In genomic region chr1:40337448-40337847, GRCh38 we compare ENCODE assay signal across 25 cellular contexts. TPM values are rescaled to one million over a fixed set of nuclear protein-coding genes. Genes with fewer than 3 reads are reported as not detected.
DNase-seq lines count a peak whose midpoint lies in the region; ATAC-seq, FAIRE-seq and TF ChIP-seq lines count a peak whose summit lies in the region.
"Had no signal": no experiment of that assay in that cellular context is flagged by ENCODE, and none has a peak within 500 bp of the region (broad histone marks: within the 10 kb centered on the region; RNA-seq: fewer than 3 reads in every experiment).

No MANE protein-coding gene starts in this region.

- H3K27ac ChIP-seq in colonic mucosa (no peak overlapping the region), small intestine (ENCODE audit: low read depth in 1 of 2, low read length in 1 of 2) (no peak overlapping the region), foreskin keratinocyte (no peak overlapping the region)
- H3K27ac ChIP-seq: BLaER1 had no signal

- H3K27me3 ChIP-seq in colonic mucosa (no peaks in the 10 kb centered on the region), small intestine (ENCODE audit: control insufficient read depth in 2 of 2, insufficient read depth in 2 of 2, low read length in 2 of 2) (no peaks in the 10 kb centered on the region), foreskin keratinocyte (peaks cover 7% of the 10 kb centered on the region)
- H3K27me3 ChIP-seq: BE2C, BLaER1 had no signal

- no peak for TF ChIP-seq CTCF in colonic mucosa (IDR thresholded peaks at IDR 0.05)
- no peak for TF ChIP-seq CTCF in foreskin keratinocyte (conservative IDR thresholded peaks at IDR 0.05)

- H3K9me3 ChIP-seq in colonic mucosa: no peaks in the 10 kb centered on the region
- no peaks in the 10 kb centered on the region for H3K9me3 ChIP-seq in small intestine (ENCODE audit: control insufficient read depth, low read depth)
- H3K9me3 ChIP-seq: BE2C had no signal

- FAIRE-seq in small intestine (lab: Jason Lieb, UNC): no peak
- FAIRE-seq: A204.1, GM12878, GM12892, GM18507 had no signal

- intact Hi-C loops in colonic mucosa (cut with DNase I) (no loop called here), left colon (cut with DNase I, micrococcal nuclease) (loop anchor here in 1 of 2 donors (5.0 kb wide), 1 partner anchor 190 kb away; no protein-coding TSS in a partner anchor)

- WGBS in small intestine, 3 donors: 12 to 56% (median 44%) methylated on average over 8 of the region's 8 CpGs

- no peaks in the 10 kb centered on the region for H3K36me3 ChIP-seq in colonic mucosa
- H3K36me3 ChIP-seq in small intestine (ENCODE audit: control insufficient read depth in 2 of 2, insufficient read depth in 2 of 2, low read length in 2 of 2): no peaks in the 10 kb centered on the region
- H3K36me3 ChIP-seq: BE2C, BLaER1 had no signal

- no peak overlapping the region for H3K9ac ChIP-seq in colonic mucosa (ENCODE audit: low read depth in 2 of 2, low read length in 2 of 2)
- H3K9ac ChIP-seq: BLaER1 had no signal

- ATAC-seq in left colon (peak; percentile 92), foreskin keratinocyte (no peak)
- ATAC-seq: GM12878 had no signal

- H3K4me3 ChIP-seq in colonic mucosa (no peak overlapping the region), small intestine (ENCODE audit: low read depth in 1 of 2, low read length in 2 of 2) (no peak overlapping the region)
- H3K4me3 ChIP-seq: BLaER1, GM12878 had no signal

- H3K4me1 ChIP-seq in colonic mucosa (peaks cover 4% of the 10 kb centered on the region), small intestine (ENCODE audit: control insufficient read depth in 2 of 2, insufficient read depth in 1 of 2, low read depth in 1 of 2, low read length in 1 of 2) (peaks cover 0 to 2% of the 10 kb centered on the region in 2 donors), foreskin keratinocyte (no peaks in the 10 kb centered on the region)
- H3K4me1 ChIP-seq: BE2C, BLaER1 had no signal

- DNase-seq in colonic mucosa (peak; percentile 26), left colon (no peak), small intestine (peak; percentile 88), erythroblast (lab: John Stamatoyannopoulos, UW) (no peak), foreskin keratinocyte (no peak)
- DNase-seq: 8988T; ACHN; BE2C; C1 segment of cervical spinal cord; CD4-positive, alpha-beta memory T cell; CD4-positive, CD25-positive, alpha-beta regulatory T cell; CD8-positive, alpha-beta memory T cell; COR-L47; DMS 273 treated with DMSO at 0.1 percent for 48 hours; DMS153; DMS53; DMS79; DND-41; EL; GDM1 had no signal

- TF ChIP-seq POLR2A in erythroblast (IDR thresholded peaks at IDR 0.05; ENCODE audit: low read length): no peak

RNA-seq across cellular contexts. Expression of gene COL9A2, which starts 20.4 kb away (rescaled TPM):
- 1 to 10 TPM; 4.0 to 6.5 TPM for total RNA-seq in colonic mucosa
- total RNA-seq in left colon: 1 to 10 TPM; 3.7 to 5.7 TPM
- polyA plus RNA-seq in small intestine: 1 to 10 TPM in 2 of 3 donors, not detected in 1; 2.4 to 4.8 TPM
- 22.6 and 40.3 TPM in 2 replicates for total RNA-seq in foreskin keratinocyte
- polyA plus RNA-seq in foreskin keratinocyte: 26.6 and 48.6 TPM in 2 replicates

RNA-seq across cellular contexts. Expression of gene SMAP2, which starts 36.1 kb away (rescaled TPM):
- total RNA-seq in colonic mucosa (10 to 100 TPM; 25.9 to 31.5 TPM), left colon (10 to 100 TPM; 23.9 to 27.2 TPM), foreskin keratinocyte (20.4 and 20.9 TPM in 2 replicates)
- polyA plus RNA-seq in small intestine (10 to 100 TPM; 13.0 to 27.8 (median 27.3) TPM), foreskin keratinocyte (15.8 and 18.5 TPM in 2 replicates)

Comparison
In these comparisons a context has a peak if more than half of its experiments do, and no peak if none do; other contexts are left out.
1. DNase-seq: peak in colonic mucosa (single experiment) and small intestine (single experiment); none in left colon (0 of 2), erythroblast (0 of 2) and foreskin keratinocyte (0 of 2).